ENCODE assay signal across 1 cellular context in the genomic region with DNA sequence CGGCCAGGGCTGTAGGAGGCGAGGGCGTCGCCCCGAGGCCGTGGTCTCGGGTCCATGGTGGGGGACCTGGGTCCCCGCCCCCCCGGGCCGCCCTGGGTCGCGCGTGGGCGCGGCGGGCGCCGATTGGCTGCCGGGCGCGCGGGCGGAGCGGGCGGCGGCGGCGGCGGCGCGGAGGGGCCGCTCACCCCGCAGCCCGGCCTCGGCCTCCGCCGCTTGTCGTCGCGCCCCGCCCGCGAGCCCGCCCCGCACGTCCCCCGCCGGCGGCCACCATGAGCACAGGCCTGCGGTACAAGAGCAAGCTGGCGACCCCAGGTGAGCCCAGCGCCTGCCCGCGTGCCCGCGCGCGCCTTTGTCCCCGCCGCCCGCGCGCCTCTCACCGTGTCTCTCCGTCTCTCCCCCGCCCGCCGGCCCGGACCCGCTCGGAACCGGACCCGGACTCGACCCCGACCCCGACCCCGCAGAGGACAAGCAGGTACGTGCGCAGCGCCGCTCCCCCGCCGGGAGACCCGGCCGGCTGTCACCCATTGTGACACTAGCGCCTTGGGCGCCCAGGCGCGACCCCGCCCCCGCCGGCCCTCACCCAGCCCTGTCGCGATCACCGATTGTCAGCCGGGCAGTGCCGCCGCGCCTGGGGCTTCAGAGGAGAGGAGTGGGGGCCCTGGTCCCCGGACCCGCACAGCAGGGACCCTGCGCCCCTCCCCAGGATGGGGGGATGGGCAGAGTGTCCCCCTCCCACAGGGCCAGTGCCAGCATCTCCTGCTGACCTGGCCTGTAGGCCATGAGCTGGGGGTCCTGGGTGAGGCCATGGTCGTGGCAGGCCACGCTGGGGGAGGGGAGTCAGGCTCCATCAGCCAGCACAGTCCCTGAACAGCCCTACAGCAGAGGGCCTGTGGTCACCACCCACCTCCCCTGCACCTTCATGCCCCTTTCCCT.
TF ChIP-seq lines count a peak whose summit lies in the region.

TSS of gene SEPTIN5 (plus strand) at position 184 of the 933 bp plus-strand sequence. CDS start at position 270, 86 bp downstream.

TF ChIP-seq in K562, 482 proteins besides CTCF, POLR2A, EP300 and RAD21 (continued from another document):
- TF ChIP-seq NFE2 (IDR thresholded peaks at IDR 0.05; ENCODE audit: low read depth) (no peak), MCM3 (IDR thresholded peaks at IDR 0.05) (no peak), HDAC8 (tag; IDR thresholded peaks at IDR 0.05) (no peak), MCM7 (IDR thresholded peaks at IDR 0.05) (no peak), ZNF347 (CRISPR knock-in tag; IDR thresholded peaks at IDR 0.05; ENCODE audit: low read depth) (no peak), NRF1 (conservative IDR thresholded peaks at IDR 0.05 in 1 of 2, IDR thresholded peaks at IDR 0.05 in 1 of 2) (peak in 1 of 2 experiments; percentile 44; a peak in 1 of 4 replicates), RBBP5 (IDR thresholded peaks at IDR 0.05; ENCODE audit: borderline replicate concordance, insufficient read depth, low read length, poor library complexity, severe bottlenecking) (peak; percentile 81), PHF20 (IDR thresholded peaks at IDR 0.05; ENCODE audit: partially characterized antibody) (peak; percentile 78)
